Comparison of ENCODE assay signal across 1 cellular context in the genomic region with DNA sequence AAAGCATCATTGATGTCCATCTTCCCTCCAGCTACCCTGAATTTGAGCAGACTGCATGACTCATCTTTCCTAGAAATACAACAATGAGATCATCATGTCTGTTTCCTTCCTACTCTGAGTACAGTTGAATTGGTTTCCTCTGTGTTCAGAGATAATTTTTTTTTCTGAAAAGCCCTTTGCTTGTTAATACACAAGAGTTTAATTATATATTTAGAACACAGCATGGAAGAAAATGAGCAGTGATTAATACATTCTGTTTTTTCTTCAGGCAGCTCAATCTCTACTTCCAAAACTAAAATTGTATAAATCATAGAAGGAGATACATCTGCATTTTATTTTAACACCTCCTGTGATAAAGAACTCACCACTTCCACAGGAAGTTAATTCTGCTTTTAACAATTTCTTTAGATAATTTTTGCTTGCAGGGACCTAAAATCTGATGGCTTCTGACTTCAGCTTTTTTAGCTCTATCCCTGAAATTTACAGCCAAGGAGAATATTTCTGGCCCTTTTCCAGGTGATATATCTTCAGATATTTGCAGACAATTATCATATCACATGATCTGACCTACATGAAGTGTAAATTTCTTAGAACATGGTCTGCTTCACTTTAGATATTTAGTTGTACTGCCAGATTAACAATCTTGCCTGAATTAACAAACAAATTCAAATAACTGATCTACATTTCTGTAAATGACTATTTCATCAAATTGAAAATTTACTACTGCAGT.
A peak's percentile ranks its signal among the peaks of the same experiment; 100 is the strongest.
TF ChIP-seq lines count a peak whose summit lies in the region.

No MANE protein-coding gene starts in this region.

TF ChIP-seq in SK-N-SH, 30 proteins besides CTCF, POLR2A, EP300 and RAD21 (continued from another document):
- TF ChIP-seq, protein P1, sequence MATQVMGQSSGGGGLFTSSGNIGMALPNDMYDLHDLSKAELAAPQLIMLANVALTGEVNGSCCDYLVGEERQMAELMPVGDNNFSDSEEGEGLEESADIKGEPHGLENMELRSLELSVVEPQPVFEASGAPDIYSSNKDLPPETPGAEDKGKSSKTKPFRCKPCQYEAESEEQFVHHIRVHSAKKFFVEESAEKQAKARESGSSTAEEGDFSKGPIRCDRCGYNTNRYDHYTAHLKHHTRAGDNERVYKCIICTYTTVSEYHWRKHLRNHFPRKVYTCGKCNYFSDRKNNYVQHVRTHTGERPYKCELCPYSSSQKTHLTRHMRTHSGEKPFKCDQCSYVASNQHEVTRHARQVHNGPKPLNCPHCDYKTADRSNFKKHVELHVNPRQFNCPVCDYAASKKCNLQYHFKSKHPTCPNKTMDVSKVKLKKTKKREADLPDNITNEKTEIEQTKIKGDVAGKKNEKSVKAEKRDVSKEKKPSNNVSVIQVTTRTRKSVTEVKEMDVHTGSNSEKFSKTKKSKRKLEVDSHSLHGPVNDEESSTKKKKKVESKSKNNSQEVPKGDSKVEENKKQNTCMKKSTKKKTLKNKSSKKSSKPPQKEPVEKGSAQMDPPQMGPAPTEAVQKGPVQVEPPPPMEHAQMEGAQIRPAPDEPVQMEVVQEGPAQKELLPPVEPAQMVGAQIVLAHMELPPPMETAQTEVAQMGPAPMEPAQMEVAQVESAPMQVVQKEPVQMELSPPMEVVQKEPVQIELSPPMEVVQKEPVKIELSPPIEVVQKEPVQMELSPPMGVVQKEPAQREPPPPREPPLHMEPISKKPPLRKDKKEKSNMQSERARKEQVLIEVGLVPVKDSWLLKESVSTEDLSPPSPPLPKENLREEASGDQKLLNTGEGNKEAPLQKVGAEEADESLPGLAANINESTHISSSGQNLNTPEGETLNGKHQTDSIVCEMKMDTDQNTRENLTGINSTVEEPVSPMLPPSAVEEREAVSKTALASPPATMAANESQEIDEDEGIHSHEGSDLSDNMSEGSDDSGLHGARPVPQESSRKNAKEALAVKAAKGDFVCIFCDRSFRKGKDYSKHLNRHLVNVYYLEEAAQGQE (IDR thresholded peaks at IDR 0.05; ENCODE audit: low read depth, low read length), result no peak
- TF ChIP-seq RXRA (IDR thresholded peaks at IDR 0.05; ENCODE audit: borderline replicate concordance, low read depth) (peak; percentile 67; the same call in 1 of the 2 replicates), GATA2 (CRISPR knock-in tag; IDR thresholded peaks at IDR 0.05) (0 out of 2 replicates have a peak, but pooled peaks have one; percentile 16), SMC3 (IDR thresholded peaks at IDR 0.05; ENCODE audit: low read depth, low read length) (no peak; the same call in 1 of the 2 replicates), NFIC (IDR thresholded peaks at IDR 0.05; ENCODE audit: borderline replicate concordance) (peak; percentile 59), POLR2AphosphoS5 (IDR thresholded peaks at IDR 0.05; ENCODE audit: low read depth, low read length) (peak; percentile 85), YY1 (IDR thresholded peaks at IDR 0.05; ENCODE audit: low read depth) (no peak), SIN3A (IDR thresholded peaks at IDR 0.05; ENCODE audit: borderline replicate concordance, low read depth, low read length) (no peak), MEF2A (IDR thresholded peaks at IDR 0.05; ENCODE audit: borderline replicate concordance, low read depth) (peak; percentile 59; the same call in 1 of the 2 replicates), EZH2phosphoT487 (IDR thresholded peaks at IDR 0.05; ENCODE audit: borderline replicate concordance, low read depth) (no peak), MXI1 (IDR thresholded peaks at IDR 0.05; ENCODE audit: low read depth, low read length) (no peak; the same call in 1 of the 2 replicates), TAF1 (IDR thresholded peaks at IDR 0.05; ENCODE audit: borderline replicate concordance, low read depth, low read length) (no peak), ELF1 (IDR thresholded peaks at IDR 0.05) (peak; percentile 28; the same call in 1 of the 2 replicates), TCF12 (IDR thresholded peaks at IDR 0.05) (peak; percentile 95)
- TF ChIP-seq, protein P2, sequence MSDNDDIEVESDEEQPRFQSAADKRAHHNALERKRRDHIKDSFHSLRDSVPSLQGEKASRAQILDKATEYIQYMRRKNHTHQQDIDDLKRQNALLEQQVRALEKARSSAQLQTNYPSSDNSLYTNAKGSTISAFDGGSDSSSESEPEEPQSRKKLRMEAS (IDR thresholded peaks at IDR 0.05; ENCODE audit: low read depth), result peak; percentile 35; the same call in 1 of the 2 replicates
- TF ChIP-seq, protein P3, sequence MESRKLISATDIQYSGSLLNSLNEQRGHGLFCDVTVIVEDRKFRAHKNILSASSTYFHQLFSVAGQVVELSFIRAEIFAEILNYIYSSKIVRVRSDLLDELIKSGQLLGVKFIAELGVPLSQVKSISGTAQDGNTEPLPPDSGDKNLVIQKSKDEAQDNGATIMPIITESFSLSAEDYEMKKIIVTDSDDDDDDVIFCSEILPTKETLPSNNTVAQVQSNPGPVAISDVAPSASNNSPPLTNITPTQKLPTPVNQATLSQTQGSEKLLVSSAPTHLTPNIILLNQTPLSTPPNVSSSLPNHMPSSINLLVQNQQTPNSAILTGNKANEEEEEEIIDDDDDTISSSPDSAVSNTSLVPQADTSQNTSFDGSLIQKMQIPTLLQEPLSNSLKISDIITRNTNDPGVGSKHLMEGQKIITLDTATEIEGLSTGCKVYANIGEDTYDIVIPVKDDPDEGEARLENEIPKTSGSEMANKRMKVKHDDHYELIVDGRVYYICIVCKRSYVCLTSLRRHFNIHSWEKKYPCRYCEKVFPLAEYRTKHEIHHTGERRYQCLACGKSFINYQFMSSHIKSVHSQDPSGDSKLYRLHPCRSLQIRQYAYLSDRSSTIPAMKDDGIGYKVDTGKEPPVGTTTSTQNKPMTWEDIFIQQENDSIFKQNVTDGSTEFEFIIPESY (IDR thresholded peaks at IDR 0.05; ENCODE audit: borderline replicate concordance, low read depth), result no peak
- TF ChIP-seq, protein P4, sequence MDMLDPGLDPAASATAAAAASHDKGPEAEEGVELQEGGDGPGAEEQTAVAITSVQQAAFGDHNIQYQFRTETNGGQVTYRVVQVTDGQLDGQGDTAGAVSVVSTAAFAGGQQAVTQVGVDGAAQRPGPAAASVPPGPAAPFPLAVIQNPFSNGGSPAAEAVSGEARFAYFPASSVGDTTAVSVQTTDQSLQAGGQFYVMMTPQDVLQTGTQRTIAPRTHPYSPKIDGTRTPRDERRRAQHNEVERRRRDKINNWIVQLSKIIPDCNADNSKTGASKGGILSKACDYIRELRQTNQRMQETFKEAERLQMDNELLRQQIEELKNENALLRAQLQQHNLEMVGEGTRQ (IDR thresholded peaks at IDR 0.05; ENCODE audit: borderline replicate concordance, low read depth, low read length), result no peak
- TF ChIP-seq, protein P5, sequence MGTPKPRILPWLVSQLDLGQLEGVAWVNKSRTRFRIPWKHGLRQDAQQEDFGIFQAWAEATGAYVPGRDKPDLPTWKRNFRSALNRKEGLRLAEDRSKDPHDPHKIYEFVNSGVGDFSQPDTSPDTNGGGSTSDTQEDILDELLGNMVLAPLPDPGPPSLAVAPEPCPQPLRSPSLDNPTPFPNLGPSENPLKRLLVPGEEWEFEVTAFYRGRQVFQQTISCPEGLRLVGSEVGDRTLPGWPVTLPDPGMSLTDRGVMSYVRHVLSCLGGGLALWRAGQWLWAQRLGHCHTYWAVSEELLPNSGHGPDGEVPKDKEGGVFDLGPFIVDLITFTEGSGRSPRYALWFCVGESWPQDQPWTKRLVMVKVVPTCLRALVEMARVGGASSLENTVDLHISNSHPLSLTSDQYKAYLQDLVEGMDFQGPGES (IDR thresholded peaks at IDR 0.05; ENCODE audit: low read depth, low read length), result no peak
